In the genomic region with DNA sequence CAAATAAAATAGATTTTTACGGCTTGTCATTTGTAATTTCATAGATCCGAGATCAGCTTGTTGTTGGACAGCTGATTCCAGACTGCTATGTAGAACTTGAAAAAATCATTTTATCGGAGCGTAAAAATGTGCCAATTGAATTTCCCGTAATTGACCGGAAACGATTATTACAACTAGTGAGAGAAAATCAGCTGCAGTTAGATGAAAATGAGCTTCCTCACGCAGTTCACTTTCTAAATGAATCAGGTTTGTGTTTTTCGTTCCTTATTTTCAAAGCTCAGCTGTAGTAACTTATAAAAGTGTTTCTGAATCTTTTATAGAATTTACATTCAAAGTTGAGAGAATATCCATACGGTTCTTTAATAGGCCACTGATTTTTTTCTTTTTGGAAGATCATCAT, we compare ENCODE assay signal across 10 cellular contexts.
DNase-seq lines count a peak whose midpoint lies in the region; ATAC-seq and TF ChIP-seq lines count a peak whose summit lies in the region.
"Had no signal": no experiment of that assay in that cellular context is flagged by ENCODE, and none has a peak within 500 bp of the region (broad histone marks: within the 10 kb centered on the region; RNA-seq: fewer than 3 reads in every experiment).

No MANE protein-coding gene starts in this region.

- H3K27ac ChIP-seq in stomach, result no peak overlapping the region
- no peak overlapping the region for H3K27ac ChIP-seq in smooth muscle cell (ENCODE audit: low read depth)

- DNase-seq in stomach (no peak), smooth muscle cell (lab: John Stamatoyannopoulos, UW; ENCODE audit: unreplicated experiment) (no peak), RKO (ENCODE audit: low spot score) (no peak)
- DNase-seq: stimulated activated naive CD4-positive, alpha-beta T cell treated with Interleukin-2 at 50 U/mL for 16 hours had no signal

- WGBS in stomach, 5 donors, result 81 to 92% (median 87%) methylated on average over 10 of the region's 10 CpGs
- 91% methylated on average over 10 of the region's 10 CpGs for WGBS in smooth muscle cell (ENCODE audit: low lambda C conversion rate)

- intact Hi-C loops in stomach (cut with DNase I; ENCODE audit: low total_unique reads), result no loop called here

- no peak overlapping the region for H3K4me2 ChIP-seq in smooth muscle cell

- no peaks in the 10 kb centered on the region for H3K27me3 ChIP-seq in stomach
- no peaks in the 10 kb centered on the region for H3K27me3 ChIP-seq in smooth muscle cell (ENCODE audit: low read depth)

- no peak for TF ChIP-seq POLR2A in stomach (IDR thresholded peaks at IDR 0.05)

- no peaks in the 10 kb centered on the region for H3F3A ChIP-seq in smooth muscle cell (ENCODE audit: low read depth)

- no peak overlapping the region for H2AFZ ChIP-seq in smooth muscle cell (ENCODE audit: low read depth)

- H3K36me3 ChIP-seq in stomach (peaks cover 0 to 20% (median 12%) of the 10 kb centered on the region in 4 donors), smooth muscle cell (ENCODE audit: low read depth) (no peaks in the 10 kb centered on the region)

- H4K20me1 ChIP-seq in smooth muscle cell (ENCODE audit: low read depth), result no peaks in the 10 kb centered on the region

- ATAC-seq in GM18909 (IDR thresholded peaks at IDR 0.05; ENCODE audit: poor library complexity, unreplicated experiment) (peak; percentile 83), HG02623 (IDR thresholded peaks at IDR 0.05; ENCODE audit: unreplicated experiment) (peak; percentile 83), HG03442 (IDR thresholded peaks at IDR 0.05; ENCODE audit: unreplicated experiment) (peak; percentile 80), GM19324 (IDR thresholded peaks at IDR 0.05; ENCODE audit: low FRiP score, unreplicated experiment) (no peak)
- ATAC-seq: activated T-helper 17 cell treated with anti-CD3 and anti-CD28 coated beads, Interleukin-2, amount 50 U/mL, for 72 hours; WTC11 had no signal

- H3K9me3 ChIP-seq in stomach, result no peaks in the 10 kb centered on the region
- no peaks in the 10 kb centered on the region for H3K9me3 ChIP-seq in smooth muscle cell (replicated peaks; ENCODE audit: low read depth)

- H3K9ac ChIP-seq in smooth muscle cell (ENCODE audit: low read depth), result no peak overlapping the region

- no peak for TF ChIP-seq EP300 in stomach (IDR thresholded peaks at IDR 0.05)

- no peak overlapping the region for H3K4me3 ChIP-seq in stomach
- no peak overlapping the region for H3K4me3 ChIP-seq in smooth muscle cell

- H3K79me2 ChIP-seq in smooth muscle cell (ENCODE audit: low read depth), result no peaks in the 10 kb centered on the region

- no peaks in the 10 kb centered on the region for H3K4me1 ChIP-seq in stomach
- peaks cover 2% of the 10 kb centered on the region for H3K4me1 ChIP-seq in smooth muscle cell (ENCODE audit: low read depth)

- TF ChIP-seq CTCF in stomach (IDR thresholded peaks at IDR 0.05) (no peak), smooth muscle cell (IDR thresholded peaks at IDR 0.05; ENCODE audit: borderline replicate concordance, insufficient read depth, poor library complexity, severe bottlenecking) (no peak)
